8 cellular contexts compared by ENCODE assay signal in genomic region chr2:241637233-241638062, GRCh38. TPM values are rescaled to one million over a fixed set of nuclear protein-coding genes. Genes with fewer than 3 reads are reported as not detected.
DNase-seq lines count a peak whose midpoint lies in the region; ATAC-seq and TF ChIP-seq lines count a peak whose summit lies in the region.

ATG4B (plus strand) TSS chr2:241637693; CDS start chr2:241637715, 22 bp downstream.

- H3K27me3 Mint-ChIP-seq in activated T-helper 1 cell treated with anti-CD3 and anti-CD28 coated beads, Interleukin-12 subunit alpha, Interleukin-12 subunit beta, Interleukin-2, Interleukin-4 antibody, amounts not matched to agents 30 ng/mL and 10 ng/mL and 1 ng/mL, durations not matched to agents 14 hours and 24 hours and 36 hours (ENCODE audit: insufficient read depth): no peaks in the 10 kb centered on the region
- no peaks in the 10 kb centered on the region for H3K27me3 Mint-ChIP-seq in naive B cell
- no peaks in the 10 kb centered on the region for H3K27me3 Mint-ChIP-seq in stimulated activated naive B cell treated with anti-CD40 and anti-IgM and Interleukin-4, amounts not matched to agents 10 μg/mL and 1 μg/mL and 100 μg/mL, for 72 hours

- intact Hi-C loops in activated T-helper 1 cell treated with anti-CD3 and anti-CD28 coated beads, Interleukin-12 subunit alpha, Interleukin-12 subunit beta, Interleukin-2, Interleukin-4 antibody, amounts not matched to agents 30 ng/mL and 10 ng/mL and 1 ng/mL, durations not matched to agents 14 hours and 24 hours and 36 hours (cut with micrococcal nuclease): loop anchor here (1.0 to 5.0 kb wide), 11 partner anchors 49 to 1070 kb away; partner anchors contain the start of genes D2HGDH, DTYMK, HDLBP and RNPEPL1

- H3K4me1 Mint-ChIP-seq in activated T-helper 1 cell treated with anti-CD3 and anti-CD28 coated beads, Interleukin-12 subunit alpha, Interleukin-12 subunit beta, Interleukin-2, Interleukin-4 antibody, amounts not matched to agents 30 ng/mL and 10 ng/mL and 1 ng/mL, durations not matched to agents 14 hours and 24 hours and 36 hours (ENCODE audit: low read depth): peaks cover 47% of the 10 kb centered on the region
- H3K4me1 Mint-ChIP-seq in naive B cell: peaks cover 26 to 58% (median 53%) of the 10 kb centered on the region in 3 donors
- peaks cover 31 to 71% of the 10 kb centered on the region in 2 donors for H3K4me1 Mint-ChIP-seq in stimulated activated naive B cell treated with anti-CD40 and anti-IgM and Interleukin-4, amounts not matched to agents 10 μg/mL and 1 μg/mL and 100 μg/mL, for 72 hours

- H3K9me3 Mint-ChIP-seq in activated T-helper 1 cell treated with anti-CD3 and anti-CD28 coated beads, Interleukin-12 subunit alpha, Interleukin-12 subunit beta, Interleukin-2, Interleukin-4 antibody, amounts not matched to agents 30 ng/mL and 10 ng/mL and 1 ng/mL, durations not matched to agents 14 hours and 24 hours and 36 hours: peaks cover 2% of the 10 kb centered on the region
- no peaks in the 10 kb centered on the region for H3K9me3 Mint-ChIP-seq in naive B cell
- peaks cover 0 to 4% of the 10 kb centered on the region in 2 donors for H3K9me3 Mint-ChIP-seq in stimulated activated naive B cell treated with anti-CD40 and anti-IgM and Interleukin-4, amounts not matched to agents 10 μg/mL and 1 μg/mL and 100 μg/mL, for 72 hours

- TF ChIP-seq EP300 in Ishikawa (IDR thresholded peaks at IDR 0.05; ENCODE audit: borderline replicate concordance): no peak

- peak within 1 kb of the TSS; percentile 93 for H3K27ac Mint-ChIP-seq in activated T-helper 1 cell treated with anti-CD3 and anti-CD28 coated beads, Interleukin-12 subunit alpha, Interleukin-12 subunit beta, Interleukin-2, Interleukin-4 antibody, amounts not matched to agents 30 ng/mL and 10 ng/mL and 1 ng/mL, durations not matched to agents 14 hours and 24 hours and 36 hours
- peak within 1 kb of the TSS; percentile 84 to 97 (median 94) for H3K27ac Mint-ChIP-seq in naive B cell
- peak within 1 kb of the TSS; percentile 98 for H3K27ac Mint-ChIP-seq in stimulated activated naive B cell treated with anti-CD40 and anti-IgM and Interleukin-4, amounts not matched to agents 10 μg/mL and 1 μg/mL and 100 μg/mL, for 72 hours

- ATAC-seq in GM21529 (IDR thresholded peaks at IDR 0.05; ENCODE audit: unreplicated experiment) (peak; percentile 60), naive B cell (ENCODE audit: low read depth in 2 of 2) (peak; percentile 60 to 66)
- ATAC-seq in stimulated activated naive B cell treated with anti-CD40 and anti-IgM and Interleukin-4, amounts not matched to agents 10 μg/mL and 1 μg/mL and 100 μg/mL, for 72 hours (replicated peaks): peak; percentile 72 to 77

- peak within 1 kb of the TSS; percentile 93 for H3K4me3 Mint-ChIP-seq in activated T-helper 1 cell treated with anti-CD3 and anti-CD28 coated beads, Interleukin-12 subunit alpha, Interleukin-12 subunit beta, Interleukin-2, Interleukin-4 antibody, amounts not matched to agents 30 ng/mL and 10 ng/mL and 1 ng/mL, durations not matched to agents 14 hours and 24 hours and 36 hours
- H3K4me3 Mint-ChIP-seq in naive B cell: peak within 1 kb of the TSS; percentile 77 to 96 (median 91)
- peak within 1 kb of the TSS; percentile 95 to 96 for H3K4me3 Mint-ChIP-seq in stimulated activated naive B cell treated with anti-CD40 and anti-IgM and Interleukin-4, amounts not matched to agents 10 μg/mL and 1 μg/mL and 100 μg/mL, for 72 hours

- peaks cover 30% of the 10 kb centered on the region for H3K36me3 Mint-ChIP-seq in activated T-helper 1 cell treated with anti-CD3 and anti-CD28 coated beads, Interleukin-12 subunit alpha, Interleukin-12 subunit beta, Interleukin-2, Interleukin-4 antibody, amounts not matched to agents 30 ng/mL and 10 ng/mL and 1 ng/mL, durations not matched to agents 14 hours and 24 hours and 36 hours (ENCODE audit: low read depth)
- H3K36me3 Mint-ChIP-seq in naive B cell: no peaks in the 10 kb centered on the region
- peaks cover 16 to 45% of the 10 kb centered on the region in 2 donors for H3K36me3 Mint-ChIP-seq in stimulated activated naive B cell treated with anti-CD40 and anti-IgM and Interleukin-4, amounts not matched to agents 10 μg/mL and 1 μg/mL and 100 μg/mL, for 72 hours

- no peak for TF ChIP-seq RAD21 in Ishikawa (IDR thresholded peaks at IDR 0.05; ENCODE audit: low read depth)

- DNase-seq in DMS53 (lab: John Stamatoyannopoulos, UW): peak; percentile 90
- DNase-seq in RKO (ENCODE audit: low spot score): peak; percentile 86
- DNase-seq in activated T-helper 1 cell treated with anti-CD3 and anti-CD28 coated beads, Interleukin-12 subunit alpha, Interleukin-12 subunit beta, Interleukin-2, Interleukin-4 antibody, amounts not matched to agents 30 ng/mL and 10 ng/mL and 1 ng/mL, durations not matched to agents 14 hours and 24 hours and 36 hours (ENCODE audit: low spot score): peak; percentile 78
- peak; percentile 88 for DNase-seq in fibroblast of gingiva (ENCODE audit: low read depth)
- peak; percentile 81 for DNase-seq in naive B cell
- DNase-seq in stimulated activated naive B cell treated with anti-CD40 and anti-IgM and Interleukin-4, amounts not matched to agents 10 μg/mL and 1 μg/mL and 100 μg/mL, for 72 hours: peak; percentile 71

TF ChIP-seq in Ishikawa, 13 proteins besides CTCF, POLR2A, EP300 and RAD21:
- TF ChIP-seq TAF1 (IDR thresholded peaks at IDR 0.05; ENCODE audit: low read depth): peak; percentile 61; the same call in 1 of the 2 replicates
- TF ChIP-seq EGR1 (IDR thresholded peaks at IDR 0.05): peak; percentile 93
- TF ChIP-seq YY1 (IDR thresholded peaks at IDR 0.05; ENCODE audit: low read depth): peak; percentile 98
- TF ChIP-seq MAX (IDR thresholded peaks at IDR 0.05): 0 out of 2 replicates have a peak, but pooled peaks have one; percentile 31
- no peak for TF ChIP-seq TEAD4 (IDR thresholded peaks at IDR 0.05)
- no peak for TF ChIP-seq FOXM1 (IDR thresholded peaks at IDR 0.05; ENCODE audit: borderline replicate concordance, low read depth)
- peak; percentile 90 for TF ChIP-seq CREB1 (IDR thresholded peaks at IDR 0.05; ENCODE audit: low read depth)

RNA-seq across cellular contexts. Expression of gene ATG4B, which starts in this region (rescaled TPM):
- 116 and 126 TPM in 2 replicates for total RNA-seq in activated T-helper 1 cell treated with anti-CD3 and anti-CD28 coated beads, Interleukin-12 subunit alpha, Interleukin-12 subunit beta, Interleukin-2, Interleukin-4 antibody, amounts not matched to agents 30 ng/mL and 10 ng/mL and 1 ng/mL, durations not matched to agents 14 hours and 24 hours and 36 hours
- polyA plus RNA-seq in naive B cell (ENCODE audit: low read depth in 6 of 6): 10 to 100 TPM; 61.5 to 74.6 (median 64.5) TPM

Comparison
In these comparisons a context has a peak if more than half of its experiments do, and no peak if none do; other contexts are left out.
1. Peak in every context shown above with its lines: DNase-seq and ATAC-seq.